10 cellular contexts compared by ENCODE assay signal in genomic region chr10:81917666-81918065, GRCh38. TPM values are rescaled to one million over a fixed set of nuclear protein-coding genes. Genes with fewer than 3 reads are reported as not detected.
"Had no signal": no experiment of that assay in that cellular context is flagged by ENCODE, and none has a peak within 500 bp of the region (broad histone marks: within the 10 kb centered on the region; RNA-seq: fewer than 3 reads in every experiment).

No MANE protein-coding gene starts in this region.

- H3K27ac ChIP-seq: HL-60, KMS-11 had no signal

- H3K4me2 ChIP-seq: KMS-11 had no signal

- DNase-seq: GOT3, H7, HCEC 1CT, KBM-7 had no signal

- H3K27ac Mint-ChIP-seq: IgD-negative memory B cell had no signal

- H3K27me3 Mint-ChIP-seq: IgD-negative memory B cell had no signal

- ATAC-seq: HepG2 had no signal

- H3K4me1 Mint-ChIP-seq: IgD-negative memory B cell had no signal

- H3K4me3 Mint-ChIP-seq: IgD-negative memory B cell had no signal

- H3K36me3 Mint-ChIP-seq: IgD-negative memory B cell had no signal

RNA-seq across cellular contexts. Expression of gene NRG3, which starts 42.7 kb away (rescaled TPM):
- total RNA-seq: H4, HepG2, HT1080 had no signal
- polyA plus RNA-seq: HepG2, IgD-negative memory B cell had no signal
